Comparison of ENCODE assay signal across 1 cellular context in genomic region chr2:10300997-10301945, GRCh38.
TF ChIP-seq lines count a peak whose summit lies in the region.

No MANE protein-coding gene starts in this region.

TF ChIP-seq in K562, 482 proteins besides CTCF, POLR2A, EP300 and RAD21 (continued from another document):
- TF ChIP-seq ZNF277 (CRISPR knock-in tag; IDR thresholded peaks at IDR 0.05; ENCODE audit: borderline replicate concordance) (no peak), ZNF561 (CRISPR knock-in tag; conservative IDR thresholded peaks at IDR 0.05) (no peak), USF1 (CRISPR knock-in tag; IDR thresholded peaks at IDR 0.05) (0 out of 2 replicates have a peak, but pooled peaks have one; percentile 15), E2F8 (IDR thresholded peaks at IDR 0.05; ENCODE audit: low read depth, partially characterized antibody) (no peak), FOXJ3 (CRISPR knock-in tag; IDR thresholded peaks at IDR 0.05) (no peak), ZNF212 (CRISPR knock-in tag; IDR thresholded peaks at IDR 0.05) (no peak), TFAP4 (CRISPR knock-in tag; IDR thresholded peaks at IDR 0.05; ENCODE audit: borderline replicate concordance) (0 out of 2 replicates have a peak, but pooled peaks have one; percentile 7), BRF1 (IDR thresholded peaks at IDR 0.05; ENCODE audit: borderline replicate concordance, extremely low read depth, insufficient read length) (no peak), ZNF75A (CRISPR knock-in tag; IDR thresholded peaks at IDR 0.05) (no peak), ZBTB34 (CRISPR knock-in tag; IDR thresholded peaks at IDR 0.05) (no peak), RUNX1 (IDR thresholded peaks at IDR 0.05; ENCODE audit: low read depth) (no peak), KDM5B (IDR thresholded peaks at IDR 0.05; ENCODE audit: insufficient replicate concordance, low read depth, low read length) (peak; percentile 25)
